ENCODE assay signal across 30 cellular contexts in genomic region chr11:57081356-57081755, GRCh38.
"Had no signal": no experiment of that assay in that cellular context is flagged by ENCODE, and none has a peak within 500 bp of the region (broad histone marks: within the 10 kb centered on the region; RNA-seq: fewer than 3 reads in every experiment).

No MANE protein-coding gene starts in this region.

- H3K4me3 ChIP-seq: cardiac muscle cell, K562, PC-9 had no signal

- DNase-seq: activated CD4-positive, alpha-beta T cell treated with anti-CD3 and anti-CD28 coated beads for 1 hour; activated CD4-positive, alpha-beta T cell treated with anti-CD3 and anti-CD28 coated beads for 48 hours; activated CD4-positive, CD25-positive, alpha-beta regulatory T cell; activated CD8-positive, alpha-beta T cell treated with anti-CD3 and anti-CD28 coated beads for 36 hours; activated effector memory CD4-positive, alpha-beta T cell treated with anti-CD3 and anti-CD28 coated beads, Interleukin-2, amount 50 U/mL, for 16 hours; activated naive CD4-positive, alpha-beta T cell; activated naive CD4-positive, alpha-beta T cell treated with anti-CD3 and anti-CD28 coated beads, Interleukin-2, amount 50 U/mL, for 16 hours; activated naive CD8-positive, alpha-beta T cell treated with anti-CD3 and anti-CD28 coated beads for 36 hours; activated T-cell treated with anti-CD3 and anti-CD28 coated beads, Interleukin-2, amount 50 U/mL, for 1 hour; activated T-cell treated with anti-CD3 and anti-CD28 coated beads, Interleukin-2, amount 50 U/mL, for 72 hours; amniotic stem cell; aorta; brain microvascular endothelial cell; NCI-H1105; NCI-H1417 treated with DMSO at 0.1 percent for 48 hours; NCI-H187 treated with DMSO at 0.1 percent for 48 hours; NCI-H2081; NCI-H226; NCI-H446 treated with DMSO at 0.1 percent for 48 hours; NCI-H524 treated with DMSO at 0.1 percent for 48 hours; NCI-H748 treated with DMSO at 0.1 percent for 48 hours; NK-92 treated with Interleukin-12 subunit alpha and Interleukin-12 subunit beta, amount 100 ng/mL, for 24 hours; PC-9; SIG-M5; SW 1271; T-helper 1 cell; T-helper 2 cell; T-helper 9 cell had no signal
